ENCODE assay signal across 25 cellular contexts in genomic region chr15:68684476-68684875, GRCh38.
"Had no signal": no experiment of that assay in that cellular context is flagged by ENCODE, and none has a peak within 500 bp of the region (broad histone marks: within the 10 kb centered on the region; RNA-seq: fewer than 3 reads in every experiment).

No MANE protein-coding gene starts in this region.

- H3K27me3 Mint-ChIP-seq: activated naive CD8-positive, alpha-beta T cell treated with anti-CD3 and anti-CD28 coated beads for 36 hours had no signal

- H3K4me3 Mint-ChIP-seq: activated CD8-positive, alpha-beta memory T cell treated with anti-CD3 and anti-CD28 coated beads, Interleukin-2, amount 10 ng/mL, durations not matched to agents 7 days and 5 days; activated naive CD4-positive, alpha-beta T cell treated with anti-CD3 and anti-CD28 coated beads, Interleukin-2, amount 10 ng/mL, durations not matched to agents 7 days and 5 days; activated naive CD8-positive, alpha-beta T cell treated with anti-CD3 and anti-CD28 coated beads for 36 hours; activated T-helper 17 cell treated with anti-CD3 and anti-CD28 coated beads, Interleukin-2, amount 50 U/mL, for 72 hours; T-helper 1 cell treated with Interleukin-12 subunit alpha and Interleukin-12 subunit beta and Interleukin-4 antibody, amounts not matched to agents 30 μg/mL and 1 μg/mL, for 36 hours had no signal

- H3K9me3 Mint-ChIP-seq: activated naive CD4-positive, alpha-beta T cell treated with anti-CD3 and anti-CD28 coated beads, Interleukin-2, amount 10 ng/mL, durations not matched to agents 7 days and 5 days; activated naive CD8-positive, alpha-beta T cell treated with anti-CD3 and anti-CD28 coated beads for 36 hours; activated T-helper 17 cell treated with anti-CD3 and anti-CD28 coated beads, Interleukin-2, amount 50 U/mL, for 72 hours; T-helper 1 cell treated with Interleukin-12 subunit alpha and Interleukin-12 subunit beta and Interleukin-4 antibody, amounts not matched to agents 30 μg/mL and 1 μg/mL, for 36 hours had no signal

- H3K4me1 ChIP-seq: Peyer's patch had no signal

- H3K27ac ChIP-seq: brain microvascular endothelial cell, Peyer's patch, RWPE1, SJCRH30 had no signal

- H3K4me3 ChIP-seq: K562, Peyer's patch, SJCRH30 had no signal

- H3K9me3 ChIP-seq: Peyer's patch, SJCRH30 had no signal

- H3K4me1 Mint-ChIP-seq: activated CD8-positive, alpha-beta memory T cell treated with anti-CD3 and anti-CD28 coated beads, Interleukin-2, amount 10 ng/mL, durations not matched to agents 7 days and 5 days; activated naive CD4-positive, alpha-beta T cell treated with anti-CD3 and anti-CD28 coated beads, Interleukin-2, amount 10 ng/mL, durations not matched to agents 7 days and 5 days; activated naive CD8-positive, alpha-beta T cell treated with anti-CD3 and anti-CD28 coated beads for 36 hours; activated T-helper 17 cell treated with anti-CD3 and anti-CD28 coated beads, Interleukin-2, amount 50 U/mL, for 72 hours had no signal

- ATAC-seq: activated CD8-positive, alpha-beta memory T cell treated with anti-CD3 and anti-CD28 coated beads, Interleukin-2, amount 10 ng/mL, durations not matched to agents 7 days and 5 days; activated T-helper 17 cell treated with anti-CD3 and anti-CD28 coated beads, Interleukin-2, amount 50 U/mL, for 72 hours; K562; SK-N-SH treated with all-trans-retinoic acid at 6 μM for 48 hours had no signal

- H3K36me3 Mint-ChIP-seq: activated CD8-positive, alpha-beta memory T cell treated with anti-CD3 and anti-CD28 coated beads, Interleukin-2, amount 10 ng/mL, durations not matched to agents 7 days and 5 days; activated naive CD4-positive, alpha-beta T cell treated with anti-CD3 and anti-CD28 coated beads, Interleukin-2, amount 10 ng/mL, durations not matched to agents 7 days and 5 days; activated naive CD8-positive, alpha-beta T cell treated with anti-CD3 and anti-CD28 coated beads for 36 hours had no signal

- H3K27me3 ChIP-seq: brain microvascular endothelial cell, Peyer's patch had no signal

- DNase-seq: activated CD4-positive, alpha-beta T cell treated with anti-CD3 and anti-CD28 coated beads for 48 hours; activated CD4-positive, alpha-beta T cell treated with anti-CD3 and anti-CD28 coated beads, Interleukin-2, amount 50 U/mL, for 4 hours; activated CD4-positive, CD25-positive, alpha-beta regulatory T cell treated with anti-CD3 and anti-CD28 coated beads, Interleukin-2, amount 50 U/mL, for 72 hours; activated CD8-positive, alpha-beta memory T cell treated with anti-CD3 and anti-CD28 coated beads, Interleukin-2, amount 10 ng/mL, durations not matched to agents 7 days and 5 days; activated gamma-delta T cell; activated naive CD4-positive, alpha-beta T cell treated with anti-CD3 and anti-CD28 coated beads, Interleukin-2, amount 10 ng/mL, durations not matched to agents 7 days and 5 days; activated naive CD8-positive, alpha-beta T cell treated with anti-CD3 and anti-CD28 coated beads for 36 hours; activated T-cell treated with anti-CD3 and anti-CD28 coated beads, Interleukin-2, amount 50 U/mL, for 48 hours; brain microvascular endothelial cell; MM.1S; NCI-H1105 treated with DMSO at 0.1 percent for 48 hours; NCI-H1436 treated with DMSO at 0.1 percent for 48 hours; NCI-H187; NCI-H2081; NCI-H446; NCI-H524; Right ventricle myocardium superior; SJCRH30; SW 1271 had no signal

- H3K36me3 ChIP-seq: brain microvascular endothelial cell, Peyer's patch, SJCRH30 had no signal

- H3K27ac Mint-ChIP-seq: activated CD8-positive, alpha-beta memory T cell treated with anti-CD3 and anti-CD28 coated beads, Interleukin-2, amount 10 ng/mL, durations not matched to agents 7 days and 5 days; activated naive CD4-positive, alpha-beta T cell treated with anti-CD3 and anti-CD28 coated beads, Interleukin-2, amount 10 ng/mL, durations not matched to agents 7 days and 5 days; activated naive CD8-positive, alpha-beta T cell treated with anti-CD3 and anti-CD28 coated beads for 36 hours; activated T-helper 17 cell treated with anti-CD3 and anti-CD28 coated beads, Interleukin-2, amount 50 U/mL, for 72 hours; T-helper 1 cell treated with Interleukin-12 subunit alpha and Interleukin-12 subunit beta and Interleukin-4 antibody, amounts not matched to agents 30 μg/mL and 1 μg/mL, for 36 hours had no signal
